In the genomic region with DNA sequence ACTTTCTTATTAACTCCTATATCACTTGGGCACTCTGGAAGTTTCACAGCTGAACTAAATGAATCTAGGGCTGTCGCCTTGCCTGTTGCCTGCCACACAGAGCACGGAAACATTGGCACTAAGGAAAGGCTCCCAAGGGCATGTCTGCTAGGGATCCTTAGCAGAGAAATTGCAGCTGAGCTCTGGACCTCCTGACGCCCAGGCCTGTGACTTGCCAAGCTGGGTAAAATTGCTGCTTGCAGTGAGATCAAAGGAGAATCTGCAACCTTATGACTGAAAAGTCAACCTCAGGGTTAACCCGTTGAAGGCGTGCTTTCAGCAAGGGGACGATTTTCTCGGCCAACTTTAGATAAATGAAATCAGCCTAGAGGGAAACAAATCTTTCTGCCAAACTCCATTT, we compare ENCODE assay signal across 13 cellular contexts.
DNase-seq lines count a peak whose midpoint lies in the region; TF ChIP-seq lines count a peak whose summit lies in the region.
"Had no signal": no experiment of that assay in that cellular context is flagged by ENCODE, and none has a peak within 500 bp of the region (broad histone marks: within the 10 kb centered on the region; RNA-seq: fewer than 3 reads in every experiment).

No MANE protein-coding gene starts in this region.

- H2AFZ ChIP-seq in mammary epithelial cell (ENCODE audit: low read depth, low read length) (peak overlapping the region; percentile 80), OCI-LY7 (ENCODE audit: low read length) (no peak overlapping the region)

- BruUV-seq in mammary epithelial cell (replicated peaks; lab: Mats Ljungman, UMichigan): no TSS peak
- no TSS peak for BruUV-seq in OCI-LY7 (replicated peaks; lab: Mats Ljungman, UMichigan)

- H3K4me3 ChIP-seq in mammary epithelial cell (replicated peaks in 1 of 3; ENCODE audit: insufficient read depth in 1 of 3, low read depth in 2 of 3, low read length in 3 of 3) (no peak overlapping the region), dorsolateral prefrontal cortex (no peak overlapping the region), OCI-LY7 (ENCODE audit: low read depth, low read length, poor library complexity, severe bottlenecking) (no peak overlapping the region)
- H3K4me3 ChIP-seq: coronary artery, lung, SJSA1 had no signal

- intact Hi-C loops in mammary epithelial cell (cut with micrococcal nuclease) (no loop called here), dorsolateral prefrontal cortex (cut with DNase I) (no loop called here), OCI-LY7 (cut with micrococcal nuclease; ENCODE audit: unreplicated experiment) (no loop called here)

- peak overlapping the region; percentile 51 for H3K27ac Mint-ChIP-seq in activated CD4-positive, alpha-beta memory T cell treated with anti-CD3 and anti-CD28 coated beads, Interleukin-2, amount 10 ng/mL, durations not matched to agents 7 days and 5 days

- H3K27me3 Mint-ChIP-seq in activated CD4-positive, alpha-beta memory T cell treated with anti-CD3 and anti-CD28 coated beads, Interleukin-2, amount 10 ng/mL, durations not matched to agents 7 days and 5 days: no peaks in the 10 kb centered on the region

- 8% methylated on average over 7 of the region's 7 CpGs for WGBS in mammary epithelial cell (ENCODE audit: low coverage, missing lambda C conversion rate)

- H3K9ac ChIP-seq in mammary epithelial cell (ENCODE audit: insufficient read depth, low read length): no peak overlapping the region

- H3K4me2 ChIP-seq in mammary epithelial cell (ENCODE audit: insufficient read depth, low read depth, low read length) (peak overlapping the region; percentile 38), OCI-LY7 (ENCODE audit: low read length) (no peak overlapping the region)

- CTCF ChIA-PET in activated CD4-positive, alpha-beta memory T cell treated with anti-CD3 and anti-CD28 coated beads, Interleukin-2, amount 10 ng/mL, durations not matched to agents 7 days and 5 days (lab: Charles Lee): interaction anchor here (0.7 to 0.9 kb wide), 2 partner anchors 16 to 160 kb away, joined by 3 read pairs; no protein-coding TSS in a partner anchor
- CTCF ChIA-PET in mammary epithelial cell (lab: Charles Lee; ENCODE audit: low non-redundant PET) (no interaction called here), OCI-LY7 (lab: Charles Lee; ENCODE audit: unreplicated experiment) (no interaction called here)

- peaks cover 9% of the 10 kb centered on the region for H3K4me1 Mint-ChIP-seq in activated CD4-positive, alpha-beta memory T cell treated with anti-CD3 and anti-CD28 coated beads, Interleukin-2, amount 10 ng/mL, durations not matched to agents 7 days and 5 days

- DNase-seq in SK-MEL-5 (ENCODE audit: low read depth, low spot score) (peak; percentile 87), mammary epithelial cell (no peak), dorsolateral prefrontal cortex (no peak), OCI-LY7 (ENCODE audit: low spot score) (no peak), NCI-H1048 (lab: John Stamatoyannopoulos, UW) (no peak), HT-29 (ENCODE audit: low spot score) (no peak)
- peak; percentile 32 for DNase-seq in activated CD4-positive, alpha-beta memory T cell treated with anti-CD3 and anti-CD28 coated beads, Interleukin-2, amount 10 ng/mL, durations not matched to agents 7 days and 5 days
- DNase-seq in stimulated activated CD4-positive, alpha-beta T cell treated with anti-CD3 and anti-CD28 coated beads, Interleukin-2, amount 100 ng/mL, for 4 hours (ENCODE audit: low read depth): peak; percentile 23
- DNase-seq: glutamatergic neuron, NCI-H526 had no signal

- no peaks in the 10 kb centered on the region for H3K27me3 ChIP-seq in mammary epithelial cell (ENCODE audit: insufficient read depth, low read length)
- H3K27me3 ChIP-seq in dorsolateral prefrontal cortex: no peaks in the 10 kb centered on the region

- TF ChIP-seq CTCF in mammary epithelial cell (conservative IDR thresholded peaks at IDR 0.05 in 1 of 2, IDR thresholded peaks at IDR 0.05 in 1 of 2; ENCODE audit: extremely low read depth in 1 of 2, insufficient read depth in 1 of 2, low read depth in 1 of 2, low read length in 2 of 2) (no peak), dorsolateral prefrontal cortex (IDR thresholded peaks at IDR 0.05 in 54 of 56, conservative IDR thresholded peaks at IDR 0.05 in 2 of 56; ENCODE audit: low read depth in 1 of 56, partially characterized antibody in 56 of 56) (no peak), OCI-LY7 (conservative IDR thresholded peaks at IDR 0.05; ENCODE audit: low read length) (no peak)

- POLR2A ChIA-PET in activated CD4-positive, alpha-beta memory T cell treated with anti-CD3 and anti-CD28 coated beads, Interleukin-2, amount 10 ng/mL, durations not matched to agents 7 days and 5 days (lab: Charles Lee): interaction anchor here (0.9 to 1.4 kb wide), 4 partner anchors 8 to 381 kb away, joined by 3 to 4 read pairs (median 4); no protein-coding TSS in a partner anchor
- POLR2A ChIA-PET in OCI-LY7 (lab: Charles Lee): no interaction called here

- no peaks in the 10 kb centered on the region for H3K36me3 ChIP-seq in mammary epithelial cell (ENCODE audit: insufficient read depth, low read length)
- H3K36me3 ChIP-seq in OCI-LY7 (ENCODE audit: insufficient read depth, low read length): no peaks in the 10 kb centered on the region
- H3K36me3 ChIP-seq: SJSA1 had no signal

- dilution Hi-C loops in mammary epithelial cell (cut with HindIII; ENCODE audit: low sequenced_read_pairs): loop anchor here (5.0 kb wide), 1 partner anchor 103 kb away; no protein-coding TSS in a partner anchor

- H3K4me1 ChIP-seq in mammary epithelial cell (ENCODE audit: insufficient read depth, low read length) (peaks cover 15% of the 10 kb centered on the region), OCI-LY7 (ENCODE audit: insufficient read depth, low read length, poor library complexity, severe bottlenecking) (no peaks in the 10 kb centered on the region)
- H3K4me1 ChIP-seq: SJSA1 had no signal

- no peak overlapping the region for H3K4me3 Mint-ChIP-seq in activated CD4-positive, alpha-beta memory T cell treated with anti-CD3 and anti-CD28 coated beads, Interleukin-2, amount 10 ng/mL, durations not matched to agents 7 days and 5 days

- no peaks in the 10 kb centered on the region for H3K79me2 ChIP-seq in mammary epithelial cell (ENCODE audit: insufficient read depth, low read length)
- no peaks in the 10 kb centered on the region for H3K79me2 ChIP-seq in OCI-LY7 (ENCODE audit: insufficient read depth, low read depth, low read length)

- peaks cover 17% of the 10 kb centered on the region for H3K9me3 Mint-ChIP-seq in activated CD4-positive, alpha-beta memory T cell treated with anti-CD3 and anti-CD28 coated beads, Interleukin-2, amount 10 ng/mL, durations not matched to agents 7 days and 5 days

- H3K9me2 ChIP-seq in OCI-LY7 (ENCODE audit: insufficient read depth, low read length): no peaks in the 10 kb centered on the region

- H3K36me3 Mint-ChIP-seq in activated CD4-positive, alpha-beta memory T cell treated with anti-CD3 and anti-CD28 coated beads, Interleukin-2, amount 10 ng/mL, durations not matched to agents 7 days and 5 days (ENCODE audit: low read depth): peaks cover 6% of the 10 kb centered on the region

- H3K9me3 ChIP-seq in mammary epithelial cell (replicated peaks; ENCODE audit: insufficient read depth, low read length) (peaks cover 3% of the 10 kb centered on the region), OCI-LY7 (ENCODE audit: low read length) (no peaks in the 10 kb centered on the region)

- H3K27ac ChIP-seq in mammary epithelial cell (ENCODE audit: insufficient read depth, low read depth, low read length) (no peak overlapping the region), dorsolateral prefrontal cortex (no peak overlapping the region), OCI-LY7 (ENCODE audit: low read depth, low read length, poor library complexity, severe bottlenecking) (no peak overlapping the region)
- H3K27ac ChIP-seq: SJSA1 had no signal

- in situ Hi-C loops in SK-MEL-5 (cut with HindIII; ENCODE audit: low pct_unique_long_range_greater_than_20kb, low sequenced_read_pairs) (no loop called here), mammary epithelial cell (cut with MboI; ENCODE audit: low sequenced_read_pairs in 2 of 2) (no loop called here)

- H4K20me1 ChIP-seq in mammary epithelial cell (ENCODE audit: insufficient read depth, low read length) (no peaks in the 10 kb centered on the region), OCI-LY7 (ENCODE audit: insufficient read depth, low read length) (no peaks in the 10 kb centered on the region)

Comparison
In these comparisons a context has a peak if more than half of its experiments do, and no peak if none do; other contexts are left out.
1. DNase-seq: peak in SK-MEL-5 (single experiment), activated CD4-positive, alpha-beta memory T cell treated with anti-CD3 and anti-CD28 coated beads, Interleukin-2, amount 10 ng/mL, durations not matched to agents 7 days and 5 days (single experiment) and stimulated activated CD4-positive, alpha-beta T cell treated with anti-CD3 and anti-CD28 coated beads, Interleukin-2, amount 100 ng/mL, for 4 hours (single experiment); none in mammary epithelial cell (single experiment), dorsolateral prefrontal cortex (0 of 10), OCI-LY7 (single experiment), NCI-H1048 (single experiment) and HT-29 (single experiment).